8 cellular contexts compared by ENCODE assay signal in genomic region chr1:3454811-3455618, GRCh38. TPM values are rescaled to one million over a fixed set of nuclear protein-coding genes. Genes with fewer than 3 reads are reported as not detected.
A peak's percentile ranks its signal among the peaks of the same experiment; 100 is the strongest.
DNase-seq lines count a peak whose midpoint lies in the region; ATAC-seq and TF ChIP-seq lines count a peak whose summit lies in the region.

No MANE protein-coding gene starts in this region.

- peak overlapping the region; percentile 99 for H2AK5ac ChIP-seq in mesendoderm (ENCODE audit: low read length)

- no peaks in the 10 kb centered on the region for H3K27me3 ChIP-seq in mesendoderm (ENCODE audit: insufficient read depth, low read length, poor library complexity)

- H2BK120ac ChIP-seq in mesendoderm (ENCODE audit: low read depth, low read length): peak overlapping the region; percentile 52

- TF ChIP-seq CTCF in choroid plexus epithelial cell (conservative IDR thresholded peaks at IDR 0.05; ENCODE audit: low read depth, low read length) (no peak), GM13976 (IDR thresholded peaks at IDR 0.05; ENCODE audit: borderline replicate concordance, control extremely low read depth, extremely low read depth, insufficient read depth, missing control alignments) (no peak)

- H3K79me1 ChIP-seq in mesendoderm (ENCODE audit: low read length): peaks cover 4% of the 10 kb centered on the region

- peak overlapping the region; percentile 93 for H3K18ac ChIP-seq in mesendoderm (ENCODE audit: low read length)

- peak overlapping the region; percentile 84 for H2BK5ac ChIP-seq in mesendoderm (ENCODE audit: low read length)

- peak overlapping the region; percentile 97 for H3K56ac ChIP-seq in mesendoderm (ENCODE audit: low read length)

- H3K4ac ChIP-seq in mesendoderm (ENCODE audit: low read depth, low read length): peak overlapping the region; percentile 84

- no peak overlapping the region for H4K5ac ChIP-seq in mesendoderm (ENCODE audit: low read length)

- H3K36me3 ChIP-seq in mesendoderm (ENCODE audit: control insufficient read depth, insufficient read depth, low read length): no peaks in the 10 kb centered on the region

- H3K4me3 ChIP-seq in choroid plexus epithelial cell (ENCODE audit: low read depth, low read length): peak overlapping the region; percentile 50
- peak overlapping the region; percentile 42 for H3K4me3 ChIP-seq in mesendoderm (ENCODE audit: low read length)

- no CpG with 5 or more reads among the region's 46 CpGs for WGBS in mesendoderm (ENCODE audit: extremely low coverage, insufficient coverage, low lambda C conversion rate)

- H4K8ac ChIP-seq in mesendoderm (ENCODE audit: low read depth, low read length): peak overlapping the region; percentile 41

- H2BK15ac ChIP-seq in mesendoderm (replicated peaks; ENCODE audit: low read depth): no peak overlapping the region

- H3K4me2 ChIP-seq in mesendoderm (ENCODE audit: low read length): peak overlapping the region; percentile 84

- in situ Hi-C loops in GM13976 (cut with MboI; ENCODE audit: low sequenced_read_pairs, unreplicated experiment): no loop called here

- H3K9ac ChIP-seq in mesendoderm (ENCODE audit: low read length): peak overlapping the region; percentile 82

- H3K27ac ChIP-seq in mesendoderm (ENCODE audit: low read depth, low read length): peak overlapping the region; percentile 96

- peaks cover 11% of the 10 kb centered on the region for H3K4me1 ChIP-seq in mesendoderm (ENCODE audit: control insufficient read depth, low read depth, low read length)

- no peak overlapping the region for H3K23ac ChIP-seq in mesendoderm (ENCODE audit: low read length)

- DNase-seq in COR-L47 (lab: John Stamatoyannopoulos, UW) (peak; percentile 42), M059J (ENCODE audit: low read depth) (peak; percentile 27), choroid plexus epithelial cell (ENCODE audit: low read depth) (no peak), mesendoderm (peak; percentile 88), NCI-H1694 (lab: John Stamatoyannopoulos, UW) (no peak), GM13976 (ENCODE audit: low spot score) (no peak)

- peaks cover 3% of the 10 kb centered on the region for H3K79me2 ChIP-seq in mesendoderm (ENCODE audit: control insufficient read depth, insufficient read depth, low read length)

- ATAC-seq in GM19351 (IDR thresholded peaks at IDR 0.05; ENCODE audit: unreplicated experiment) (no peak), GM18858 (IDR thresholded peaks at IDR 0.05; ENCODE audit: unreplicated experiment) (no peak)

RNA-seq across cellular contexts. Expression of gene ARHGEF16, which starts 0.6 kb away (rescaled TPM):
- 0.59 and 3.0 TPM in 2 replicates for total RNA-seq in M059J (2014; rRNA removed; shearing (Covaris generic))
- 8.4 TPM for polyA plus RNA-seq in mesendoderm (2013, experiment 1 of 2)
- 8.1 TPM for polyA plus RNA-seq in mesendoderm (2013, experiment 2 of 2)

Comparison
In these comparisons a context has a peak if more than half of its experiments do, and no peak if none do; other contexts are left out.
1. DNase-seq: peak in COR-L47 (single experiment), M059J (single experiment) and mesendoderm (single experiment); none in choroid plexus epithelial cell (single experiment), NCI-H1694 (single experiment) and GM13976 (single experiment).